ENCODE assay signal across 34 cellular contexts in the genomic region with DNA sequence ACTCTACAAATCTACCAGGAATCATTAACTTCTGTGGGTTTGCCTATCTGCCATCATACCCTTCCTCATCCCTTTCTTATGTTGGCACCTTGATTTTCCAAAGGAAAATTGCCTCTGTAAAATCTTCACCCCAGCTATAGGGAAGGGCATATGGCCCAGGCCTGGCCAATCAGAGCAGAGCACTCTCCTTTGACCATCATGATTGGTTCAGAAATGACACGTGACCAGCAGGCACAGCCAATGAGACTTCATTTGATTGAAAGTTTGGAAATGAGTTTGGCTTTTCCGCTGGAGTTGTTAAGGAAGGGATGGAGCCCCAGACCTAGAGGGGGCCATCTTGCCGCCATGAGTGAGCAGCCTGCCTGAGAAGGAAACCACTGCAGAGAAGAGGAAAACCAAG.
"Had no signal": no experiment of that assay in that cellular context is flagged by ENCODE, and none has a peak within 500 bp of the region (broad histone marks: within the 10 kb centered on the region; RNA-seq: fewer than 3 reads in every experiment).

No MANE protein-coding gene starts in this region.

- H3K4me1 ChIP-seq: ascending aorta, breast epithelium, colonic mucosa, esophagus muscularis mucosa, foreskin keratinocyte, gastrocnemius medialis, heart left ventricle had no signal

- H3K36me3 Mint-ChIP-seq: activated CD4-positive, alpha-beta memory T cell treated with anti-CD3 and anti-CD28 coated beads for 36 hours; activated CD8-positive, alpha-beta memory T cell treated with anti-CD3 and anti-CD28 coated beads, Interleukin-2, amount 10 ng/mL, durations not matched to agents 7 days and 5 days; activated naive CD4-positive, alpha-beta T cell treated with anti-CD3 and anti-CD28 coated beads, Interleukin-2, amount 50 U/mL, for 24 hours; activated naive CD8-positive, alpha-beta T cell treated with anti-CD3 and anti-CD28 coated beads for 36 hours; brain had no signal

- H3K27ac ChIP-seq: ascending aorta, breast epithelium, cardiac muscle cell, colonic mucosa, esophagus muscularis mucosa, foreskin keratinocyte, gastrocnemius medialis, heart left ventricle, WERI-Rb-1 had no signal

- DNase-seq: activated CD4-positive, alpha-beta memory T cell treated with anti-CD3 and anti-CD28 coated beads for 36 hours; activated CD4-positive, alpha-beta T cell treated with anti-CD3 and anti-CD28 coated beads for 36 hours; activated CD4-positive, alpha-beta T cell treated with anti-CD3 and anti-CD28 coated beads, Interleukin-2, amount 10 ng/mL, durations not matched to agents 24 days and 14 days; activated CD4-positive, CD25-positive, alpha-beta regulatory T cell; activated CD4-positive, CD25-positive, alpha-beta regulatory T cell treated with anti-CD3 and anti-CD28 coated beads, Interleukin-2, amount 50 U/mL, for 72 hours; activated CD8-positive, alpha-beta memory T cell treated with anti-CD3 and anti-CD28 coated beads, Interleukin-2, amount 10 ng/mL, durations not matched to agents 7 days and 5 days; activated CD8-positive, alpha-beta T cell treated with anti-CD3 and anti-CD28 coated beads, Interleukin-2, amount 10 ng/mL, durations not matched to agents 7 days and 5 days; activated naive CD4-positive, alpha-beta T cell treated with anti-CD3 and anti-CD28 coated beads for 36 hours; activated naive CD8-positive, alpha-beta T cell treated with anti-CD3 and anti-CD28 coated beads for 36 hours; activated T-cell treated with anti-CD3 and anti-CD28 coated beads, Interleukin-2, amount 50 U/mL, for 48 hours; central memory CD4-positive, alpha-beta T cell; cerebellar nuclear complex; colonic mucosa; effector CD4-positive, alpha-beta T cell; effector memory CD8-positive, alpha-beta T cell; erythroblast; foreskin keratinocyte; gastrocnemius medialis; glutamatergic neuron; heart left ventricle; T-helper 1 cell; T-helper 17 cell; T1000; WERI-Rb-1 had no signal

- ATAC-seq: activated CD4-positive, alpha-beta T cell treated with anti-CD3 and anti-CD28 coated beads for 36 hours; activated CD8-positive, alpha-beta memory T cell treated with anti-CD3 and anti-CD28 coated beads, Interleukin-2, amount 10 ng/mL, durations not matched to agents 7 days and 5 days; activated CD8-positive, alpha-beta T cell treated with anti-CD3 and anti-CD28 coated beads, Interleukin-2, amount 10 ng/mL, durations not matched to agents 7 days and 5 days; effector memory CD8-positive, alpha-beta T cell; foreskin keratinocyte; gastrocnemius medialis; heart left ventricle; T-helper 17 cell had no signal

- H3K9me3 Mint-ChIP-seq: activated CD4-positive, alpha-beta memory T cell treated with anti-CD3 and anti-CD28 coated beads for 36 hours; activated naive CD4-positive, alpha-beta T cell treated with anti-CD3 and anti-CD28 coated beads for 36 hours; activated naive CD4-positive, alpha-beta T cell treated with anti-CD3 and anti-CD28 coated beads, Interleukin-2, amount 50 U/mL, for 24 hours; activated naive CD8-positive, alpha-beta T cell treated with anti-CD3 and anti-CD28 coated beads for 36 hours; activated T-helper 1 cell treated with anti-CD3 and anti-CD28 coated beads, Interleukin-12 subunit alpha, Interleukin-12 subunit beta, Interleukin-2, Interleukin-4 antibody, amounts not matched to agents 30 ng/mL and 10 ng/mL and 1 ng/mL, durations not matched to agents 14 hours and 24 hours and 36 hours; brain; dendritic cell treated with granulocyte-macrophage colony-stimulating factor and Interleukin-4, amounts not matched to agents 40 ng/mL and 50 ng/mL, for 4 days; effector memory CD8-positive, alpha-beta T cell; T-helper 2 cell treated with Interferon-gamma antibody and Interleukin-4, amounts not matched to agents 5 μg/mL and 100 μg/mL, for 36 hours had no signal

- H3K27me3 Mint-ChIP-seq: activated naive CD4-positive, alpha-beta T cell treated with anti-CD3 and anti-CD28 coated beads, Interleukin-2, amount 50 U/mL, for 24 hours; activated naive CD8-positive, alpha-beta T cell treated with anti-CD3 and anti-CD28 coated beads for 36 hours had no signal

- H3K4me3 ChIP-seq: ascending aorta, breast epithelium, cardiac muscle cell, colonic mucosa, esophagus muscularis mucosa, gastrocnemius medialis, heart left ventricle had no signal

- H3K27ac Mint-ChIP-seq: activated CD4-positive, alpha-beta memory T cell treated with anti-CD3 and anti-CD28 coated beads for 36 hours; activated CD4-positive, alpha-beta T cell treated with anti-CD3 and anti-CD28 coated beads for 36 hours; activated CD4-positive, alpha-beta T cell treated with anti-CD3 and anti-CD28 coated beads, Interleukin-2, amount 10 ng/mL, durations not matched to agents 24 days and 14 days; activated CD8-positive, alpha-beta memory T cell treated with anti-CD3 and anti-CD28 coated beads, Interleukin-2, amount 10 ng/mL, durations not matched to agents 7 days and 5 days; activated CD8-positive, alpha-beta T cell treated with anti-CD3 and anti-CD28 coated beads, Interleukin-2, amount 10 ng/mL, durations not matched to agents 7 days and 5 days; activated naive CD4-positive, alpha-beta T cell treated with anti-CD3 and anti-CD28 coated beads for 36 hours; activated naive CD4-positive, alpha-beta T cell treated with anti-CD3 and anti-CD28 coated beads, Interleukin-2, amount 50 U/mL, for 24 hours; activated naive CD8-positive, alpha-beta T cell treated with anti-CD3 and anti-CD28 coated beads for 36 hours; activated T-helper 1 cell treated with anti-CD3 and anti-CD28 coated beads, Interleukin-12 subunit alpha, Interleukin-12 subunit beta, Interleukin-2, Interleukin-4 antibody, amounts not matched to agents 30 ng/mL and 10 ng/mL and 1 ng/mL, durations not matched to agents 14 hours and 24 hours and 36 hours; activated T-helper 2 cell treated with anti-CD3 and anti-CD28 coated beads, Interferon-gamma antibody, Interleukin-2, Interleukin-4, amounts not matched to agents 10 μg/mL and 5 μg/mL and 100 μg/mL, durations not matched to agents 14 hours and 24 hours and 36 hours; brain; dendritic cell treated with granulocyte-macrophage colony-stimulating factor and Interleukin-4, amounts not matched to agents 40 ng/mL and 50 ng/mL, for 4 days; effector memory CD8-positive, alpha-beta T cell; T-helper 17 cell; T-helper 2 cell treated with Interferon-gamma antibody and Interleukin-4, amounts not matched to agents 5 μg/mL and 100 μg/mL, for 36 hours had no signal

- H3K36me3 ChIP-seq: ascending aorta, breast epithelium, cardiac muscle cell, colonic mucosa, esophagus muscularis mucosa, gastrocnemius medialis, heart left ventricle, WERI-Rb-1 had no signal

- H3K4me1 Mint-ChIP-seq: activated CD4-positive, alpha-beta T cell treated with anti-CD3 and anti-CD28 coated beads for 36 hours; activated naive CD4-positive, alpha-beta T cell treated with anti-CD3 and anti-CD28 coated beads, Interleukin-2, amount 50 U/mL, for 24 hours; activated naive CD8-positive, alpha-beta T cell treated with anti-CD3 and anti-CD28 coated beads for 36 hours; brain had no signal

- H3K4me3 Mint-ChIP-seq: activated CD4-positive, alpha-beta memory T cell treated with anti-CD3 and anti-CD28 coated beads for 36 hours; activated CD4-positive, alpha-beta T cell treated with anti-CD3 and anti-CD28 coated beads for 36 hours; activated CD4-positive, alpha-beta T cell treated with anti-CD3 and anti-CD28 coated beads, Interleukin-2, amount 10 ng/mL, durations not matched to agents 24 days and 14 days; activated CD8-positive, alpha-beta memory T cell treated with anti-CD3 and anti-CD28 coated beads, Interleukin-2, amount 10 ng/mL, durations not matched to agents 7 days and 5 days; activated CD8-positive, alpha-beta T cell treated with anti-CD3 and anti-CD28 coated beads, Interleukin-2, amount 10 ng/mL, durations not matched to agents 7 days and 5 days; activated naive CD4-positive, alpha-beta T cell treated with anti-CD3 and anti-CD28 coated beads for 36 hours; activated naive CD4-positive, alpha-beta T cell treated with anti-CD3 and anti-CD28 coated beads, Interleukin-2, amount 50 U/mL, for 24 hours; activated naive CD8-positive, alpha-beta T cell treated with anti-CD3 and anti-CD28 coated beads for 36 hours; activated T-helper 1 cell treated with anti-CD3 and anti-CD28 coated beads, Interleukin-12 subunit alpha, Interleukin-12 subunit beta, Interleukin-2, Interleukin-4 antibody, amounts not matched to agents 30 ng/mL and 10 ng/mL and 1 ng/mL, durations not matched to agents 14 hours and 24 hours and 36 hours; brain; dendritic cell treated with granulocyte-macrophage colony-stimulating factor and Interleukin-4, amounts not matched to agents 40 ng/mL and 50 ng/mL, for 4 days; effector memory CD8-positive, alpha-beta T cell; T-helper 17 cell; T-helper 2 cell treated with Interferon-gamma antibody and Interleukin-4, amounts not matched to agents 5 μg/mL and 100 μg/mL, for 36 hours had no signal

- H3K9me3 ChIP-seq: ascending aorta, breast epithelium, colonic mucosa, esophagus muscularis mucosa, gastrocnemius medialis, heart left ventricle had no signal

- H3K27me3 ChIP-seq: ascending aorta, breast epithelium, cardiac muscle cell, colonic mucosa, gastrocnemius medialis, heart left ventricle had no signal
